18 cellular contexts compared by ENCODE assay signal in the genomic region with DNA sequence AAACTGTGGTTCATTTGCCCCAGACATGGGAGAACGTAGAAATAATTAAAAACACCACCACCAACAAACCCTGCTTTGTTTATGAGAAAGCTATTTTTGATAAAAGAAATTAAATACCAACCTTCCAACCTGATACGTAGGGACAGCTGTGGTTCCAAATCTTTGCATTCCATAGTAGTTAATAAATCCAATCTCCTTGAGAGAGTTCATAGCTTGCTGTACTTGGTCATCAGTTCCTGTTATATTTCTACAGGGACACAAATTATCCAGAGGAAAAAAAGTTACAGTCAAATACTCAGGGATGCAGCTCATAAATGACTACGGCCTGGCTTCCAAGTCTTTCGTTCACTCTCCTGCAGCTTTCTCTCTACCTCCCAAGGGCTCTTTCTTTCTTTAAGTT. TPM values are rescaled to one million over a fixed set of nuclear protein-coding genes. Genes with fewer than 3 reads are reported as not detected.
DNase-seq lines count a peak whose midpoint lies in the region; ATAC-seq and TF ChIP-seq lines count a peak whose summit lies in the region.
"Had no signal": no experiment of that assay in that cellular context is flagged by ENCODE, and none has a peak within 500 bp of the region (broad histone marks: within the 10 kb centered on the region; RNA-seq: fewer than 3 reads in every experiment).

No MANE protein-coding gene starts in this region.

- DNase-seq in CD4-positive, CD25-positive, alpha-beta regulatory T cell: no peak
- DNase-seq in HFFc6 (peak; percentile 42), choroid plexus epithelial cell (ENCODE audit: low read depth) (peak; percentile 16), osteoblast (ENCODE audit: insufficient read length, low spot score, missing footprints) (peak; percentile 49)
- DNase-seq in activated effector memory CD4-positive, alpha-beta T cell treated with anti-CD3 and anti-CD28 coated beads, Interleukin-2, amount 50 U/mL, for 16 hours: no peak
- DNase-seq: DMS79 treated with DMSO at 0.1 percent for 48 hours, GDM1, Kasumi-1, NCI-H1105, NCI-H2081 treated with DMSO at 0.1 percent for 48 hours, NCI-H446 treated with DMSO at 0.1 percent for 48 hours, Peyer's patch had no signal

- no peak overlapping the region for H3K4me3 Mint-ChIP-seq in CD4-positive, CD25-positive, alpha-beta regulatory T cell
- H3K4me3 Mint-ChIP-seq in HFFc6: no peak overlapping the region

- TF ChIP-seq CTCF in HFFc6 (IDR thresholded peaks at IDR 0.05) (no peak), choroid plexus epithelial cell (conservative IDR thresholded peaks at IDR 0.05; ENCODE audit: low read depth, low read length) (no peak), osteoblast (IDR thresholded peaks at IDR 0.05; ENCODE audit: extremely low read depth, low read depth, low read length) (no peak)

- peaks cover 14% of the 10 kb centered on the region for H3K4me1 ChIP-seq in CD4-positive, CD25-positive, alpha-beta regulatory T cell (ENCODE audit: control insufficient read depth, insufficient read depth, low read length, poor library complexity, severe bottlenecking)
- no peaks in the 10 kb centered on the region for H3K4me1 ChIP-seq in osteoblast (ENCODE audit: insufficient read depth, low read length)
- H3K4me1 ChIP-seq: A549, Peyer's patch had no signal

- ATAC-seq in CD4-positive, CD25-positive, alpha-beta regulatory T cell (ENCODE audit: low read depth in 2 of 2): no peak
- no peak for ATAC-seq in HG02571 (IDR thresholded peaks at IDR 0.05; ENCODE audit: unreplicated experiment)
- ATAC-seq in GM21619 (IDR thresholded peaks at IDR 0.05; ENCODE audit: unreplicated experiment): no peak
- ATAC-seq: A549 had no signal

- H4K20me1 ChIP-seq in osteoblast (ENCODE audit: insufficient read depth, low read length): no peaks in the 10 kb centered on the region

- H3K4me3 ChIP-seq in CD4-positive, CD25-positive, alpha-beta regulatory T cell (ENCODE audit: low read depth, low read length): no peak overlapping the region
- H3K4me3 ChIP-seq in choroid plexus epithelial cell (ENCODE audit: low read depth, low read length) (no peak overlapping the region), osteoblast (ENCODE audit: insufficient read depth, low read length) (no peak overlapping the region)
- H3K4me3 ChIP-seq: A549, Peyer's patch had no signal

- H3K4me2 ChIP-seq in osteoblast (ENCODE audit: insufficient read depth, low read length): no peak overlapping the region
- H3K4me2 ChIP-seq: A549 had no signal

- H3K27me3 Mint-ChIP-seq in CD4-positive, CD25-positive, alpha-beta regulatory T cell: no peaks in the 10 kb centered on the region
- H3K27me3 Mint-ChIP-seq in HFFc6 (ENCODE audit: insufficient read depth): no peaks in the 10 kb centered on the region
- H3K27me3 Mint-ChIP-seq: IgD-negative memory B cell had no signal

- no peaks in the 10 kb centered on the region for H3K9me3 ChIP-seq in CD4-positive, CD25-positive, alpha-beta regulatory T cell (ENCODE audit: control insufficient read depth in 2 of 2, low read length in 2 of 2)
- H3K9me3 ChIP-seq in osteoblast (ENCODE audit: low read depth, low read length): no peaks in the 10 kb centered on the region
- H3K9me3 ChIP-seq: A549, Peyer's patch had no signal

- H3K36me3 ChIP-seq in CD4-positive, CD25-positive, alpha-beta regulatory T cell (ENCODE audit: control insufficient read depth, insufficient read depth, low read length): no peaks in the 10 kb centered on the region
- peaks cover 10% of the 10 kb centered on the region for H3K36me3 ChIP-seq in osteoblast (ENCODE audit: insufficient read depth, low read length)

- no peak overlapping the region for H3K27ac ChIP-seq in CD4-positive, CD25-positive, alpha-beta regulatory T cell (ENCODE audit: insufficient read depth, low read length, poor library complexity, severe bottlenecking)
- H3K27ac ChIP-seq in osteoblast (ENCODE audit: low read depth, low read length): no peak overlapping the region
- H3K27ac ChIP-seq: A549, C4-2B, HL-60, Peyer's patch had no signal

- no peaks in the 10 kb centered on the region for H3K79me2 ChIP-seq in osteoblast (ENCODE audit: insufficient read depth, low read length)

- H2AFZ ChIP-seq in osteoblast (ENCODE audit: low read length): no peak overlapping the region

- no peaks in the 10 kb centered on the region for H3K9me3 Mint-ChIP-seq in CD4-positive, CD25-positive, alpha-beta regulatory T cell
- peaks cover 6% of the 10 kb centered on the region; the same call in 1 of the 2 replicates for H3K9me3 Mint-ChIP-seq in HFFc6
- H3K9me3 Mint-ChIP-seq: IgD-negative memory B cell had no signal

- peak overlapping the region in 2 of 3 donors; percentile 72 to 74 for H3K27ac Mint-ChIP-seq in CD4-positive, CD25-positive, alpha-beta regulatory T cell
- peak overlapping the region; percentile 46; the same call in 1 of the 2 replicates for H3K27ac Mint-ChIP-seq in HFFc6
- H3K27ac Mint-ChIP-seq: IgD-negative memory B cell had no signal

- H3K27me3 ChIP-seq in CD4-positive, CD25-positive, alpha-beta regulatory T cell (ENCODE audit: control insufficient read depth, insufficient read depth, low read length): no peaks in the 10 kb centered on the region
- H3K27me3 ChIP-seq in osteoblast (ENCODE audit: insufficient read depth, low read length): no peaks in the 10 kb centered on the region
- H3K27me3 ChIP-seq: Peyer's patch had no signal

- peaks cover 8 to 20% (median 16%) of the 10 kb centered on the region in 4 donors for H3K4me1 Mint-ChIP-seq in CD4-positive, CD25-positive, alpha-beta regulatory T cell
- H3K4me1 Mint-ChIP-seq in HFFc6 (ENCODE audit: low read depth): peaks cover 26% of the 10 kb centered on the region

- peaks cover 14% of the 10 kb centered on the region for H3K36me3 Mint-ChIP-seq in CD4-positive, CD25-positive, alpha-beta regulatory T cell
- peaks cover 37% of the 10 kb centered on the region for H3K36me3 Mint-ChIP-seq in HFFc6 (ENCODE audit: low read depth)

RNA-seq across cellular contexts. Expression of gene PUS7, which starts 41.1 kb away (rescaled TPM):
- total RNA-seq in CD4-positive, CD25-positive, alpha-beta regulatory T cell: 5.8 TPM
- 1 to 10 TPM; 2.0 to 4.4 (median 3.4) TPM for polyA plus RNA-seq in CD4-positive, CD25-positive, alpha-beta regulatory T cell
- total RNA-seq in HFFc6 (2021; fragmentation: NEBNext Ultra II Directional; extraction: Animal tissue kit (Norgen Biotek cat#: 25700)): 10 to 100 TPM; 15.1 to 19.6 (median 17.3) TPM
- 20.0 and 22.4 TPM in 2 replicates for total RNA-seq in osteoblast

RNA-seq across cellular contexts. Expression of gene RINT1, which starts 51.1 kb away (rescaled TPM):
- 25.5 TPM for total RNA-seq in CD4-positive, CD25-positive, alpha-beta regulatory T cell
- polyA plus RNA-seq in CD4-positive, CD25-positive, alpha-beta regulatory T cell: 10 to 100 TPM; 13.2 to 19.3 (median 18.7) TPM
- 10 to 100 TPM; 21.3 to 26.5 (median 22.4) TPM for total RNA-seq in HFFc6 (2021; fragmentation: NEBNext Ultra II Directional; extraction: Animal tissue kit (Norgen Biotek cat#: 25700))
- total RNA-seq in osteoblast: 16.6 and 18.0 TPM in 2 replicates

Comparison
In these comparisons a context has a peak if more than half of its experiments do, and no peak if none do; other contexts are left out.
1. DNase-seq: peak in HFFc6 (single experiment), choroid plexus epithelial cell (single experiment) and osteoblast (single experiment); none in CD4-positive, CD25-positive, alpha-beta regulatory T cell (0 of 3) and activated effector memory CD4-positive, alpha-beta T cell treated with anti-CD3 and anti-CD28 coated beads, Interleukin-2, amount 50 U/mL, for 16 hours (single experiment).